In genomic region chr7:101237206-101238067, GRCh38 we compare ENCODE assay signal across 2 cellular contexts.
TF ChIP-seq lines count a peak whose summit lies in the region.

Gene CLDN15, minus strand, starts transcription at chr7:101237802. Its CDS starts 221 bp downstream, at chr7:101237581.

TF ChIP-seq in SK-N-SH, 30 proteins besides CTCF, POLR2A, EP300 and RAD21 (continued from another document):
- TF ChIP-seq, protein P1, sequence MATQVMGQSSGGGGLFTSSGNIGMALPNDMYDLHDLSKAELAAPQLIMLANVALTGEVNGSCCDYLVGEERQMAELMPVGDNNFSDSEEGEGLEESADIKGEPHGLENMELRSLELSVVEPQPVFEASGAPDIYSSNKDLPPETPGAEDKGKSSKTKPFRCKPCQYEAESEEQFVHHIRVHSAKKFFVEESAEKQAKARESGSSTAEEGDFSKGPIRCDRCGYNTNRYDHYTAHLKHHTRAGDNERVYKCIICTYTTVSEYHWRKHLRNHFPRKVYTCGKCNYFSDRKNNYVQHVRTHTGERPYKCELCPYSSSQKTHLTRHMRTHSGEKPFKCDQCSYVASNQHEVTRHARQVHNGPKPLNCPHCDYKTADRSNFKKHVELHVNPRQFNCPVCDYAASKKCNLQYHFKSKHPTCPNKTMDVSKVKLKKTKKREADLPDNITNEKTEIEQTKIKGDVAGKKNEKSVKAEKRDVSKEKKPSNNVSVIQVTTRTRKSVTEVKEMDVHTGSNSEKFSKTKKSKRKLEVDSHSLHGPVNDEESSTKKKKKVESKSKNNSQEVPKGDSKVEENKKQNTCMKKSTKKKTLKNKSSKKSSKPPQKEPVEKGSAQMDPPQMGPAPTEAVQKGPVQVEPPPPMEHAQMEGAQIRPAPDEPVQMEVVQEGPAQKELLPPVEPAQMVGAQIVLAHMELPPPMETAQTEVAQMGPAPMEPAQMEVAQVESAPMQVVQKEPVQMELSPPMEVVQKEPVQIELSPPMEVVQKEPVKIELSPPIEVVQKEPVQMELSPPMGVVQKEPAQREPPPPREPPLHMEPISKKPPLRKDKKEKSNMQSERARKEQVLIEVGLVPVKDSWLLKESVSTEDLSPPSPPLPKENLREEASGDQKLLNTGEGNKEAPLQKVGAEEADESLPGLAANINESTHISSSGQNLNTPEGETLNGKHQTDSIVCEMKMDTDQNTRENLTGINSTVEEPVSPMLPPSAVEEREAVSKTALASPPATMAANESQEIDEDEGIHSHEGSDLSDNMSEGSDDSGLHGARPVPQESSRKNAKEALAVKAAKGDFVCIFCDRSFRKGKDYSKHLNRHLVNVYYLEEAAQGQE (IDR thresholded peaks at IDR 0.05; ENCODE audit: low read depth, low read length), result no peak
- TF ChIP-seq TEAD4 (IDR thresholded peaks at IDR 0.05; ENCODE audit: borderline replicate concordance, insufficient read depth), result no peak

TF ChIP-seq in SK-N-SH treated with all-trans-retinoic acid at 6 μM for 48 hours, 23 proteins besides CTCF, POLR2A, EP300 and RAD21 (continued from another document):
- TF ChIP-seq PATZ1 (CRISPR knock-in tag; IDR thresholded peaks at IDR 0.05; ENCODE audit: borderline replicate concordance) (no peak), ISL1 (CRISPR knock-in tag; IDR thresholded peaks at IDR 0.05) (no peak), CSDC2 (CRISPR knock-in tag; IDR thresholded peaks at IDR 0.05) (no peak)
